1 cellular context compared by ENCODE assay signal in the genomic region with DNA sequence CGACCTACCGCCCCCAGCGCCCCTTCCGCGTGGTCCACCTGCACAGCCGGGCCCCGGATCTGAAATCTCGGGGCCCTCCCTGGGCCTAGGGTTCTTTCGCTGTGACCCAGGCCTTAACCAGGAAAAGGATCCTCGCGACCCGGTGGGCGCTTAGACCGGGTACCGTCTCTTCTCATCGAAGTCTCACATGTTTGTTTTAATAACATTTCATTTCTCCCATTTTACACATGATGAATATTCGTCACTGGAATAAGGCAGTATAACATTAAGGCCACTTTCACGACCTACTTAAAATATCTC.
TF ChIP-seq lines count a peak whose summit lies in the region.

No MANE protein-coding gene starts in this region.

TF ChIP-seq in GM23338, 12 proteins besides CTCF, POLR2A, EP300 and RAD21 (continued from another document):
- TF ChIP-seq, protein P1, sequence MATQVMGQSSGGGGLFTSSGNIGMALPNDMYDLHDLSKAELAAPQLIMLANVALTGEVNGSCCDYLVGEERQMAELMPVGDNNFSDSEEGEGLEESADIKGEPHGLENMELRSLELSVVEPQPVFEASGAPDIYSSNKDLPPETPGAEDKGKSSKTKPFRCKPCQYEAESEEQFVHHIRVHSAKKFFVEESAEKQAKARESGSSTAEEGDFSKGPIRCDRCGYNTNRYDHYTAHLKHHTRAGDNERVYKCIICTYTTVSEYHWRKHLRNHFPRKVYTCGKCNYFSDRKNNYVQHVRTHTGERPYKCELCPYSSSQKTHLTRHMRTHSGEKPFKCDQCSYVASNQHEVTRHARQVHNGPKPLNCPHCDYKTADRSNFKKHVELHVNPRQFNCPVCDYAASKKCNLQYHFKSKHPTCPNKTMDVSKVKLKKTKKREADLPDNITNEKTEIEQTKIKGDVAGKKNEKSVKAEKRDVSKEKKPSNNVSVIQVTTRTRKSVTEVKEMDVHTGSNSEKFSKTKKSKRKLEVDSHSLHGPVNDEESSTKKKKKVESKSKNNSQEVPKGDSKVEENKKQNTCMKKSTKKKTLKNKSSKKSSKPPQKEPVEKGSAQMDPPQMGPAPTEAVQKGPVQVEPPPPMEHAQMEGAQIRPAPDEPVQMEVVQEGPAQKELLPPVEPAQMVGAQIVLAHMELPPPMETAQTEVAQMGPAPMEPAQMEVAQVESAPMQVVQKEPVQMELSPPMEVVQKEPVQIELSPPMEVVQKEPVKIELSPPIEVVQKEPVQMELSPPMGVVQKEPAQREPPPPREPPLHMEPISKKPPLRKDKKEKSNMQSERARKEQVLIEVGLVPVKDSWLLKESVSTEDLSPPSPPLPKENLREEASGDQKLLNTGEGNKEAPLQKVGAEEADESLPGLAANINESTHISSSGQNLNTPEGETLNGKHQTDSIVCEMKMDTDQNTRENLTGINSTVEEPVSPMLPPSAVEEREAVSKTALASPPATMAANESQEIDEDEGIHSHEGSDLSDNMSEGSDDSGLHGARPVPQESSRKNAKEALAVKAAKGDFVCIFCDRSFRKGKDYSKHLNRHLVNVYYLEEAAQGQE (IDR thresholded peaks at IDR 0.05; ENCODE audit: unreplicated experiment) = no peak
- TF ChIP-seq JUNB (IDR thresholded peaks at IDR 0.05; ENCODE audit: unreplicated experiment) (no peak), EZH2 (IDR thresholded peaks at IDR 0.05; ENCODE audit: low read depth, unreplicated experiment) (no peak), CREB1 (CRISPR knock-in tag; IDR thresholded peaks at IDR 0.05; ENCODE audit: low read depth) (no peak), POLR2AphosphoS5 (IDR thresholded peaks at IDR 0.05; ENCODE audit: low read depth) (no peak), EZH2phosphoT487 (IDR thresholded peaks at IDR 0.05; ENCODE audit: unreplicated experiment) (no peak), STAT1 (IDR thresholded peaks at IDR 0.05; ENCODE audit: unreplicated experiment) (no peak), ZNF114 (CRISPR knock-in tag; IDR thresholded peaks at IDR 0.05) (no peak)
- TF ChIP-seq, protein P2, sequence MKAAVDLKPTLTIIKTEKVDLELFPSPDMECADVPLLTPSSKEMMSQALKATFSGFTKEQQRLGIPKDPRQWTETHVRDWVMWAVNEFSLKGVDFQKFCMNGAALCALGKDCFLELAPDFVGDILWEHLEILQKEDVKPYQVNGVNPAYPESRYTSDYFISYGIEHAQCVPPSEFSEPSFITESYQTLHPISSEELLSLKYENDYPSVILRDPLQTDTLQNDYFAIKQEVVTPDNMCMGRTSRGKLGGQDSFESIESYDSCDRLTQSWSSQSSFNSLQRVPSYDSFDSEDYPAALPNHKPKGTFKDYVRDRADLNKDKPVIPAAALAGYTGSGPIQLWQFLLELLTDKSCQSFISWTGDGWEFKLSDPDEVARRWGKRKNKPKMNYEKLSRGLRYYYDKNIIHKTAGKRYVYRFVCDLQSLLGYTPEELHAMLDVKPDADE (IDR thresholded peaks at IDR 0.05) = no peak; the same call in 1 of the 2 replicates
- TF ChIP-seq, protein P3, sequence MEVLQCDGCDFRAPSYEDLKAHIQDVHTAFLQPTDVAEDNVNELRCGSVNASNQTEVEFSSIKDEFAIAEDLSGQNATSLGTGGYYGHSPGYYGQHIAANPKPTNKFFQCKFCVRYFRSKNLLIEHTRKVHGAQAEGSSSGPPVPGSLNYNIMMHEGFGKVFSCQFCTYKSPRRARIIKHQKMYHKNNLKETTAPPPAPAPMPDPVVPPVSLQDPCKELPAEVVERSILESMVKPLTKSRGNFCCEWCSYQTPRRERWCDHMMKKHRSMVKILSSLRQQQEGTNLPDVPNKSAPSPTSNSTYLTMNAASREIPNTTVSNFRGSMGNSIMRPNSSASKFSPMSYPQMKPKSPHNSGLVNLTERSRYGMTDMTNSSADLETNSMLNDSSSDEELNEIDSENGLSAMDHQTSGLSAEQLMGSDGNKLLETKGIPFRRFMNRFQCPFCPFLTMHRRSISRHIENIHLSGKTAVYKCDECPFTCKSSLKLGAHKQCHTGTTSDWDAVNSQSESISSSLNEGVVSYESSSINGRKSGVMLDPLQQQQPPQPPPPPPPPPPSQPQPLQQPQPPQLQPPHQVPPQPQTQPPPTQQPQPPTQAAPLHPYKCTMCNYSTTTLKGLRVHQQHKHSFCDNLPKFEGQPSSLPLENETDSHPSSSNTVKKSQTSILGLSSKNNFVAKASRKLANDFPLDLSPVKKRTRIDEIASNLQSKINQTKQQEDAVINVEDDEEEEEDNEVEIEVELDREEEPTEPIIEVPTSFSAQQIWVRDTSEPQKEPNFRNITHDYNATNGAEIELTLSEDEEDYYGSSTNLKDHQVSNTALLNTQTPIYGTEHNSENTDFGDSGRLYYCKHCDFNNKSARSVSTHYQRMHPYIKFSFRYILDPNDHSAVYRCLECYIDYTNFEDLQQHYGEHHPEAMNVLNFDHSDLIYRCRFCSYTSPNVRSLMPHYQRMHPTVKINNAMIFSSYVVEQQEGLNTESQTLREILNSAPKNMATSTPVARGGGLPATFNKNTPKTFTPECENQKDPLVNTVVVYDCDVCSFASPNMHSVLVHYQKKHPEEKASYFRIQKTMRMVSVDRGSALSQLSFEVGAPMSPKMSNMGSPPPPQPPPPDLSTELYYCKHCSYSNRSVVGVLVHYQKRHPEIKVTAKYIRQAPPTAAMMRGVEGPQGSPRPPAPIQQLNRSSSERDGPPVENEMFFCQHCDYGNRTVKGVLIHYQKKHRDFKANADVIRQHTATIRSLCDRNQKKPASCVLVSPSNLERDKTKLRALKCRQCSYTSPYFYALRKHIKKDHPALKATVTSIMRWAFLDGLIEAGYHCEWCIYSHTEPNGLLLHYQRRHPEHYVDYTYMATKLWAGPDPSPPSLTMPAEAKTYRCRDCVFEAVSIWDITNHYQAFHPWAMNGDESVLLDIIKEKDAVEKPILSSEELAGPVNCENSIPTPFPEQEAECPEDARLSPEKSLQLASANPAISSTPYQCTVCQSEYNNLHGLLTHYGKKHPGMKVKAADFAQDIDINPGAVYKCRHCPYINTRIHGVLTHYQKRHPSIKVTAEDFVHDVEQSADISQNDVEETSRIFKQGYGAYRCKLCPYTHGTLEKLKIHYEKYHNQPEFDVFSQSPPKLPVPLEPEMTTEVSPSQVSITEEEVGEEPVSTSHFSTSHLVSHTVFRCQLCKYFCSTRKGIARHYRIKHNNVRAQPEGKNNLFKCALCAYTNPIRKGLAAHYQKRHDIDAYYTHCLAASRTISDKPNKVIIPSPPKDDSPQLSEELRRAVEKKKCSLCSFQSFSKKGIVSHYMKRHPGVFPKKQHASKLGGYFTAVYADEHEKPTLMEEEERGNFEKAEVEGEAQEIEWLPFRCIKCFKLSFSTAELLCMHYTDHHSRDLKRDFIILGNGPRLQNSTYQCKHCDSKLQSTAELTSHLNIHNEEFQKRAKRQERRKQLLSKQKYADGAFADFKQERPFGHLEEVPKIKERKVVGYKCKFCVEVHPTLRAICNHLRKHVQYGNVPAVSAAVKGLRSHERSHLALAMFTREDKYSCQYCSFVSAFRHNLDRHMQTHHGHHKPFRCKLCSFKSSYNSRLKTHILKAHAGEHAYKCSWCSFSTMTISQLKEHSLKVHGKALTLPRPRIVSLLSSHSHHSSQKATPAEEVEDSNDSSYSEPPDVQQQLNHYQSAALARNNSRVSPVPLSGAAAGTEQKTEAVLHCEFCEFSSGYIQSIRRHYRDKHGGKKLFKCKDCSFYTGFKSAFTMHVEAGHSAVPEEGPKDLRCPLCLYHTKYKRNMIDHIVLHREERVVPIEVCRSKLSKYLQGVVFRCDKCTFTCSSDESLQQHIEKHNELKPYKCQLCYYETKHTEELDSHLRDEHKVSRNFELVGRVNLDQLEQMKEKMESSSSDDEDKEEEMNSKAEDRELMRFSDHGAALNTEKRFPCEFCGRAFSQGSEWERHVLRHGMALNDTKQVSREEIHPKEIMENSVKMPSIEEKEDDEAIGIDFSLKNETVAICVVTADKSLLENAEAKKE (CRISPR knock-in tag; IDR thresholded peaks at IDR 0.05) = no peak
